20 cellular contexts compared by ENCODE assay signal in genomic region chr10:106997721-106998120, GRCh38.
A peak's percentile ranks its signal among the peaks of the same experiment; 100 is the strongest.
DNase-seq lines count a peak whose midpoint lies in the region; ATAC-seq and TF ChIP-seq lines count a peak whose summit lies in the region.
"Had no signal": no experiment of that assay in that cellular context is flagged by ENCODE, and none has a peak within 500 bp of the region (broad histone marks: within the 10 kb centered on the region; RNA-seq: fewer than 3 reads in every experiment).

No MANE protein-coding gene starts in this region.

- H3K36me3 ChIP-seq in SK-N-SH (replicated peaks in 1 of 2; ENCODE audit: control insufficient read depth in 1 of 2, insufficient read depth in 2 of 2, low read length in 1 of 2) (no peaks in the 10 kb centered on the region), transverse colon (no peaks in the 10 kb centered on the region), tibial nerve (no peaks in the 10 kb centered on the region)
- H3K36me3 ChIP-seq: BLaER1, esophagus muscularis mucosa, prostate gland, suprapubic skin had no signal

- in situ Hi-C loops in transverse colon (cut with MboI; ENCODE audit: low pct_ligation_motif_present in 1 of 4, low pct_unique_long_range_greater_than_20kb in 1 of 4, low sequenced_read_pairs in 3 of 4) = no loop called here
- in situ Hi-C loops in G401 (cut with HindIII; ENCODE audit: low sequenced_read_pairs) = no loop called here

- no peak overlapping the region for H3K4me2 ChIP-seq in SK-N-SH
- H3K4me2 ChIP-seq: BLaER1 had no signal

- intact Hi-C loops in transverse colon (cut with DNase I; ENCODE audit: low total_unique reads) = no loop called here

- TF ChIP-seq RAD21 in SK-N-SH (IDR thresholded peaks at IDR 0.05; ENCODE audit: low read length) = no peak

- no peaks in the 10 kb centered on the region for H3F3A ChIP-seq in SK-N-SH (replicated peaks; ENCODE audit: insufficient read depth)

- H3K27ac ChIP-seq in SK-N-SH (ENCODE audit: low read depth in 2 of 2, low read length in 1 of 2) = peak overlapping the region in 1 of 2 experiments; percentile 93; a peak in 2 of 4 replicates
- no peak overlapping the region for H3K27ac ChIP-seq in transverse colon
- H3K27ac ChIP-seq in tibial nerve = peak overlapping the region in 2 of 4 donors; percentile 46 to 62
- H3K27ac ChIP-seq: BLaER1, esophagus muscularis mucosa, prostate gland, suprapubic skin had no signal

- H3K9me2 ChIP-seq in SK-N-SH = no peaks in the 10 kb centered on the region

- TF ChIP-seq POLR2A in transverse colon (IDR thresholded peaks at IDR 0.05) (no peak), tibial nerve (IDR thresholded peaks at IDR 0.05) (no peak)

- H3K9ac ChIP-seq in SK-N-SH = no peak overlapping the region
- H3K9ac ChIP-seq: BLaER1 had no signal

- no peak overlapping the region for H2AFZ ChIP-seq in SK-N-SH (ENCODE audit: low read depth)

- CTCF ChIA-PET in SK-N-SH (lab: Yijun Ruan, JAX) = interaction anchor here (1.3 to 1.5 kb wide), 2 partner anchors 14 to 63 kb away, joined by 4 read pairs; no protein-coding TSS in a partner anchor

- no peaks in the 10 kb centered on the region for H4K20me1 ChIP-seq in SK-N-SH (ENCODE audit: insufficient read depth)
- H4K20me1 ChIP-seq: BLaER1 had no signal

- H3K4me1 ChIP-seq in SK-N-SH (ENCODE audit: control insufficient read depth in 1 of 2, insufficient read depth in 2 of 2, low read depth in 1 of 2, low read length in 1 of 2) = peaks cover 0 to 25% of the 10 kb centered on the region in 2 experiments; a peak in 2 of 4 replicates
- peaks cover 0 to 7% (median 0%) of the 10 kb centered on the region in 4 donors for H3K4me1 ChIP-seq in transverse colon
- peaks cover 0 to 33% (median 7%) of the 10 kb centered on the region in 4 donors for H3K4me1 ChIP-seq in tibial nerve
- H3K4me1 ChIP-seq: prostate gland, suprapubic skin had no signal

- no peaks in the 10 kb centered on the region for H3K9me3 ChIP-seq in SK-N-SH
- no peaks in the 10 kb centered on the region for H3K9me3 ChIP-seq in transverse colon
- H3K9me3 ChIP-seq in tibial nerve = no peaks in the 10 kb centered on the region
- H3K9me3 ChIP-seq: BLaER1, esophagus muscularis mucosa, prostate gland, suprapubic skin had no signal

- no peak overlapping the region for H3K4me3 ChIP-seq in SK-N-SH (ENCODE audit: low read depth in 2 of 2, low read length in 1 of 2)
- no peak overlapping the region for H3K4me3 ChIP-seq in transverse colon
- H3K4me3 ChIP-seq in tibial nerve = no peak overlapping the region
- H3K4me3 ChIP-seq: BLaER1, esophagus muscularis mucosa, prostate gland, suprapubic skin had no signal

- 0 out of 4 replicates have a peak, but pooled peaks of 1 of the 2 experiments have one; percentile 7 for TF ChIP-seq EP300 in SK-N-SH (IDR thresholded peaks at IDR 0.05; ENCODE audit: borderline replicate concordance in 1 of 2, low read depth in 1 of 2, low read length in 1 of 2)
- no peak for TF ChIP-seq EP300 in transverse colon (IDR thresholded peaks at IDR 0.05; ENCODE audit: low read depth)
- TF ChIP-seq EP300 in tibial nerve (IDR thresholded peaks at IDR 0.05) = peak in 1 of 2 donors; percentile 57

- POLR2A ChIA-PET in SK-N-SH (lab: Yijun Ruan, JAX) = interaction anchor here (1.2 to 1.3 kb wide), 2 partner anchors 35 to 282 kb away, joined by 3 to 6 read pairs; no protein-coding TSS in a partner anchor

- H3K27me3 ChIP-seq in SK-N-SH (ENCODE audit: insufficient read depth) (no peaks in the 10 kb centered on the region), transverse colon (no peaks in the 10 kb centered on the region), tibial nerve (no peaks in the 10 kb centered on the region)
- H3K27me3 ChIP-seq: BLaER1, esophagus muscularis mucosa, suprapubic skin had no signal

- no peaks in the 10 kb centered on the region for H3K79me2 ChIP-seq in SK-N-SH (ENCODE audit: insufficient read depth)

- 46% methylated on average over 4 of the region's 4 CpGs for WGBS in SK-N-SH (ENCODE audit: low lambda C conversion rate)
- WGBS in transverse colon (ENCODE audit: low coverage in 1 of 2), 2 donors = 69 to 70% methylated on average over 2 to 4 of the region's 4 CpGs
- WGBS in tibial nerve, 2 donors = 53 to 59% methylated on average over 4 of the region's 4 CpGs

- peak; percentile 23 for DNase-seq in SK-N-SH
- peak; percentile 60 for DNase-seq in SKM-1 (lab: John Stamatoyannopoulos, UW; ENCODE audit: unreplicated experiment)
- peak; percentile 45 for DNase-seq in inferior parietal cortex (ENCODE audit: extremely low spot score)
- peak; percentile 11 for DNase-seq in transverse colon
- no peak for DNase-seq in G401 (ENCODE audit: low spot score)
- no peak for DNase-seq in tibial nerve (ENCODE audit: low spot score in 2 of 2)
- DNase-seq: 8988T; activated CD4-positive, alpha-beta T cell treated with anti-CD3 and anti-CD28 coated beads for 48 hours; activated gamma-delta T cell; GF-D8; immature natural killer cell; NCI-H187; NCI-H345; T1000 had no signal

- ATAC-seq in SK-N-SH treated with all-trans-retinoic acid at 6 μM for 48 hours = no peak
- no peak for ATAC-seq in HG03342 (IDR thresholded peaks at IDR 0.05; ENCODE audit: unreplicated experiment)

- no peak for TF ChIP-seq CTCF in SK-N-SH (IDR thresholded peaks at IDR 0.05)
- TF ChIP-seq CTCF in transverse colon (IDR thresholded peaks at IDR 0.05) = no peak
- TF ChIP-seq CTCF in tibial nerve (IDR thresholded peaks at IDR 0.05) = no peak

TF ChIP-seq in SK-N-SH, 30 proteins besides CTCF, POLR2A, EP300 and RAD21 (continues in another document):
- TF ChIP-seq FOXJ3 (CRISPR knock-in tag; IDR thresholded peaks at IDR 0.05) (no peak), POLR2AphosphoS5 (IDR thresholded peaks at IDR 0.05; ENCODE audit: low read depth, low read length) (no peak), USF2 (IDR thresholded peaks at IDR 0.05; ENCODE audit: borderline replicate concordance, low read depth, low read length) (no peak), YY1 (IDR thresholded peaks at IDR 0.05; ENCODE audit: low read depth) (no peak), JUND (IDR thresholded peaks at IDR 0.05) (no peak), NRF1 (IDR thresholded peaks at IDR 0.05; ENCODE audit: low read depth, low read length) (no peak), GATA2 (CRISPR knock-in tag; IDR thresholded peaks at IDR 0.05) (no peak), NFIC (IDR thresholded peaks at IDR 0.05; ENCODE audit: borderline replicate concordance) (no peak), TCF12 (IDR thresholded peaks at IDR 0.05) (no peak), RCOR1 (IDR thresholded peaks at IDR 0.05; ENCODE audit: low read length) (no peak)

TF ChIP-seq in SK-N-SH treated with all-trans-retinoic acid at 6 μM for 48 hours, 23 proteins besides CTCF, POLR2A, EP300 and RAD21:
- TF ChIP-seq BACH2 (CRISPR knock-in tag; IDR thresholded peaks at IDR 0.05; ENCODE audit: borderline replicate concordance) = no peak
- TF ChIP-seq CSRNP3 (CRISPR knock-in tag; IDR thresholded peaks at IDR 0.05) = no peak
- no peak for TF ChIP-seq RARB (CRISPR knock-in tag; IDR thresholded peaks at IDR 0.05)
- no peak for TF ChIP-seq ESRRG (CRISPR knock-in tag; IDR thresholded peaks at IDR 0.05)
- TF ChIP-seq ZFP3 (CRISPR knock-in tag; IDR thresholded peaks at IDR 0.05) = no peak
- TF ChIP-seq ZNF8 (CRISPR knock-in tag; IDR thresholded peaks at IDR 0.05) = no peak
- no peak for TF ChIP-seq ISL1 (CRISPR knock-in tag; IDR thresholded peaks at IDR 0.05)
- no peak for TF ChIP-seq GLIS3 (CRISPR knock-in tag; IDR thresholded peaks at IDR 0.05)
- no peak for TF ChIP-seq PATZ1 (CRISPR knock-in tag; IDR thresholded peaks at IDR 0.05; ENCODE audit: borderline replicate concordance)
- no peak for TF ChIP-seq OSR1 (CRISPR knock-in tag; IDR thresholded peaks at IDR 0.05)
- TF ChIP-seq TCF4 (CRISPR knock-in tag; IDR thresholded peaks at IDR 0.05; ENCODE audit: borderline replicate concordance) = no peak

Comparison
In these comparisons a context has a peak if more than half of its experiments do, and no peak if none do; other contexts are left out.
1. DNase-seq: peak in SK-N-SH (single experiment), SKM-1 (single experiment), inferior parietal cortex (single experiment) and transverse colon (single experiment); none in G401 (single experiment) and tibial nerve (0 of 2).